12 cellular contexts compared by ENCODE assay signal in genomic region chr5:93163010-93163663, GRCh38.
DNase-seq lines count a peak whose midpoint lies in the region; ATAC-seq and TF ChIP-seq lines count a peak whose summit lies in the region.
"Had no signal": no experiment of that assay in that cellular context is flagged by ENCODE, and none has a peak within 500 bp of the region (broad histone marks: within the 10 kb centered on the region; RNA-seq: fewer than 3 reads in every experiment).

No MANE protein-coding gene starts in this region.

- peak; percentile 96 for ATAC-seq in RWPE2 (ENCODE audit: low read depth)
- ATAC-seq in HG02970 (IDR thresholded peaks at IDR 0.05; ENCODE audit: low FRiP score, unreplicated experiment): no peak
- ATAC-seq: stimulated activated effector memory CD8-positive, alpha-beta T cell treated with anti-CD3 and anti-CD28 coated beads, Interleukin-12 subunit alpha, Interleukin-12 subunit beta, amount 100 ng/mL, for 72 hours had no signal

- peak overlapping the region; percentile 99 for H3K27ac ChIP-seq in RWPE2 (ENCODE audit: poor library complexity, severe bottlenecking)

- no peaks in the 10 kb centered on the region for H3K36me3 ChIP-seq in RWPE2 (ENCODE audit: low read depth)

- H3K27me3 ChIP-seq in RWPE2 (ENCODE audit: insufficient read depth, poor library complexity, severe bottlenecking): no peaks in the 10 kb centered on the region

- no peak overlapping the region for H3K4me3 ChIP-seq in RWPE2 (ENCODE audit: severe bottlenecking)
- H3K4me3 ChIP-seq in fibroblast of pulmonary artery (replicated peaks; ENCODE audit: low read depth, low read length): no peak overlapping the region
- H3K4me3 ChIP-seq: skin epidermis had no signal

- peaks cover 40% of the 10 kb centered on the region for H3K4me1 ChIP-seq in RWPE2 (ENCODE audit: insufficient read depth, poor library complexity, severe bottlenecking)

- H3K9me3 ChIP-seq in RWPE2 (ENCODE audit: severe bottlenecking): no peaks in the 10 kb centered on the region

- DNase-seq in GM03348 (ENCODE audit: low spot score) (peak; percentile 70), RWPE2 (ENCODE audit: low spot score) (no peak), fibroblast of pulmonary artery (ENCODE audit: low read depth) (peak; percentile 92), pulmonary artery endothelial cell (ENCODE audit: low read depth, low spot score) (peak; percentile 89), NOMO-1 treated with DMSO at 0.1 percent for 48 hours (lab: John Stamatoyannopoulos, UW; ENCODE audit: unreplicated experiment) (no peak), erythroblast (lab: John Stamatoyannopoulos, UW) (no peak), NCI-H510A (lab: John Stamatoyannopoulos, UW) (no peak)
- DNase-seq: cortex of kidney, left cardiac atrium had no signal

- no peak for TF ChIP-seq POLR2A in erythroblast (IDR thresholded peaks at IDR 0.05; ENCODE audit: low read length)

- TF ChIP-seq CTCF in RWPE2 (IDR thresholded peaks at IDR 0.05; ENCODE audit: poor library complexity, severe bottlenecking): no peak
- TF ChIP-seq CTCF in fibroblast of pulmonary artery (IDR thresholded peaks at IDR 0.05; ENCODE audit: low read length, missing control alignments): no peak

Comparison
In these comparisons a context has a peak if more than half of its experiments do, and no peak if none do; other contexts are left out.
1. DNase-seq: peak in GM03348 (single experiment), fibroblast of pulmonary artery (single experiment) and pulmonary artery endothelial cell (single experiment); none in RWPE2 (single experiment), NOMO-1 treated with DMSO at 0.1 percent for 48 hours (single experiment), erythroblast (0 of 2) and NCI-H510A (single experiment).